ENCODE assay signal across 21 cellular contexts in genomic region chr14:41137741-41138140, GRCh38.
"Had no signal": no experiment of that assay in that cellular context is flagged by ENCODE, and none has a peak within 500 bp of the region (broad histone marks: within the 10 kb centered on the region; RNA-seq: fewer than 3 reads in every experiment).

No MANE protein-coding gene starts in this region.

- H3K27me3 Mint-ChIP-seq: activated B cell treated with CpG ODN at 0.5 μM for 24 hours; activated CD4-positive, alpha-beta T cell treated with anti-CD3 and anti-CD28 coated beads, Interleukin-2, amount 10 ng/mL, durations not matched to agents 24 days and 14 days; activated naive CD8-positive, alpha-beta T cell; naive B cell; T-helper 17 cell had no signal

- H3K79me2 ChIP-seq: hepatocyte had no signal

- ATAC-seq: activated CD8-positive, alpha-beta T cell treated with anti-CD3 and anti-CD28 coated beads, Interleukin-2, amount 10 ng/mL, durations not matched to agents 7 days and 5 days; body of pancreas; pancreas; T-helper 17 cell had no signal

- H3K4me3 ChIP-seq: body of pancreas, hepatocyte, pancreas, sigmoid colon, stomach, testis, upper lobe of left lung had no signal

- H3K9me3 ChIP-seq: body of pancreas, pancreas, stomach, testis, upper lobe of left lung had no signal

- H2AFZ ChIP-seq: hepatocyte had no signal

- FAIRE-seq: pancreas, TTC549 had no signal

- H3K36me3 ChIP-seq: pancreas, sigmoid colon, stomach, upper lobe of left lung had no signal

- H3K27me3 ChIP-seq: body of pancreas, hepatocyte, pancreas, sigmoid colon, stomach, testis, upper lobe of left lung had no signal

- H3K27ac ChIP-seq: body of pancreas, hepatocyte, pancreas, sigmoid colon, stomach, testis, upper lobe of left lung had no signal

- H3K36me3 Mint-ChIP-seq: activated naive CD8-positive, alpha-beta T cell; naive B cell had no signal

- H3K4me1 Mint-ChIP-seq: activated B cell treated with CpG ODN at 0.5 μM for 24 hours; activated CD4-positive, alpha-beta T cell treated with anti-CD3 and anti-CD28 coated beads, Interleukin-2, amount 10 ng/mL, durations not matched to agents 24 days and 14 days; naive B cell; T-helper 17 cell had no signal

- H3K4me1 ChIP-seq: body of pancreas, pancreas, sigmoid colon, stomach, testis, upper lobe of left lung had no signal

- H3K4me2 ChIP-seq: hepatocyte had no signal

- H3K27ac Mint-ChIP-seq: activated B cell treated with CpG ODN at 0.5 μM for 24 hours; activated CD4-positive, alpha-beta T cell treated with anti-CD3 and anti-CD28 coated beads, Interleukin-2, amount 10 ng/mL, durations not matched to agents 24 days and 14 days; activated CD8-positive, alpha-beta T cell treated with anti-CD3 and anti-CD28 coated beads, Interleukin-2, amount 10 ng/mL, durations not matched to agents 7 days and 5 days; activated naive CD8-positive, alpha-beta T cell; naive B cell; T-helper 17 cell had no signal

- H3K4me3 Mint-ChIP-seq: activated B cell treated with CpG ODN at 0.5 μM for 24 hours; activated CD4-positive, alpha-beta T cell treated with anti-CD3 and anti-CD28 coated beads, Interleukin-2, amount 10 ng/mL, durations not matched to agents 24 days and 14 days; activated CD8-positive, alpha-beta T cell treated with anti-CD3 and anti-CD28 coated beads, Interleukin-2, amount 10 ng/mL, durations not matched to agents 7 days and 5 days; activated naive CD8-positive, alpha-beta T cell; naive B cell; T-helper 17 cell had no signal

- DNase-seq: activated B cell treated with CpG ODN at 0.5 μM for 24 hours; activated CD4-positive, alpha-beta T cell treated with anti-CD3 and anti-CD28 coated beads, Interleukin-2, amount 10 ng/mL, durations not matched to agents 24 days and 14 days; activated CD8-positive, alpha-beta memory T cell treated with anti-CD3 and anti-CD28 coated beads, Interleukin-2, amount 50 U/mL, for 4 hours; activated CD8-positive, alpha-beta T cell treated with anti-CD3 and anti-CD28 coated beads, Interleukin-2, amount 10 ng/mL, durations not matched to agents 7 days and 5 days; activated gamma-delta T cell treated with Interleukin-2 at 50 U/mL for 16 hours; amniotic stem cell; body of pancreas; effector CD8-positive, alpha-beta T cell; islet precursor cell; naive B cell; pancreas; sigmoid colon; stimulated activated CD4-positive, alpha-beta T cell treated with anti-CD3 and anti-CD28 coated beads, Interleukin-12 subunit alpha, Interleukin-12 subunit beta, amount 100 ng/mL, for 4 hours; stimulated activated CD4-positive, alpha-beta T cell treated with anti-CD3 and anti-CD28 coated beads, Interleukin-2, amount 100 ng/mL, for 24 hours; stomach; T-helper 17 cell; testis; upper lobe of left lung had no signal
